20 cellular contexts compared by ENCODE assay signal in the genomic region with DNA sequence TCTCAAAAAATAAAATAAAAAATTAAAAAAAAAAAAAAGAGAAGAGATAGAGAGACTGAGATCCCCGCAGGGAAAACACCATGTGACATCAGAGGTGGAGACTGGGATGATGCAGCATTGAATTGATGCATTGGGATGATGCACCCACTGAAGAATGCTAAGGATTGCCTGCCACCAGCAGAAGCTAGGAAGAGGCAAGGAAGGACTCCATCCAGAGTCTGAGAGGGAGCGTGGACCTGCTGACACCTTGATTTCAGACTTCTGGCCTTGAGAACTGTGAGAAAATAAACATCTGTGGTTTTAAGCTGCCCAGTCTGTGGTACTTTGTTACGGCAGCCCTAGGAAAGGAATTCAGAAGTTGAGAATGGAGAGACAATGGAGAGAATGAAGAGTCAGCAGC.
A peak's percentile ranks its signal among the peaks of the same experiment; 100 is the strongest.
DNase-seq lines count a peak whose midpoint lies in the region; ATAC-seq and TF ChIP-seq lines count a peak whose summit lies in the region.
"Had no signal": no experiment of that assay in that cellular context is flagged by ENCODE, and none has a peak within 500 bp of the region (broad histone marks: within the 10 kb centered on the region; RNA-seq: fewer than 3 reads in every experiment).

No MANE protein-coding gene starts in this region.

- H3K4me3 ChIP-seq in AG09309 (ENCODE audit: control insufficient read depth, low read depth, low read length), result no peak overlapping the region
- H3K4me3 ChIP-seq in astrocyte of the spinal cord (ENCODE audit: low read depth, low read length), result no peak overlapping the region
- H3K4me3 ChIP-seq in prostate gland, result no peak overlapping the region
- H3K4me3 ChIP-seq in adrenal gland, result no peak overlapping the region
- H3K4me3 ChIP-seq: A549, hepatocyte, SJCRH30, suprapubic skin had no signal

- TF ChIP-seq POLR2A in prostate gland (IDR thresholded peaks at IDR 0.05) (no peak), adrenal gland (IDR thresholded peaks at IDR 0.05) (no peak)

- intact Hi-C loops in prostate gland (cut with DNase I) (no loop called here), adrenal gland (cut with DNase I) (no loop called here)

- DNase-seq in AG09309 (ENCODE audit: low read depth), result peak; percentile 5
- peak; percentile 38 for DNase-seq in HT1080 (ENCODE audit: low read depth)
- DNase-seq in astrocyte of the spinal cord (ENCODE audit: low read depth, low spot score), result peak; percentile 69
- DNase-seq in kidney tubule cell (ENCODE audit: low spot score), result peak; percentile 34
- no peak for DNase-seq in prostate gland (ENCODE audit: low spot score)
- DNase-seq in adrenal gland, result no peak
- no peak for DNase-seq in NCI-H2196 (lab: John Stamatoyannopoulos, UW; ENCODE audit: unreplicated experiment)
- DNase-seq: CD4-positive, alpha-beta T cell; DMS53; effector memory CD4-positive, alpha-beta T cell; OCI-M1; SJCRH30; stimulated activated CD4-positive, alpha-beta T cell treated with anti-CD3 and anti-CD28 coated beads, Interleukin-4, amount 100 ng/mL, for 4 hours; T-helper 2 cell had no signal

- H3K27ac ChIP-seq in prostate gland (no peak overlapping the region), adrenal gland (no peak overlapping the region)
- H3K27ac ChIP-seq: A549, hepatocyte, KMS-11, SJCRH30, suprapubic skin had no signal

- H3K4me1 ChIP-seq in prostate gland (replicated peaks) (no peaks in the 10 kb centered on the region), adrenal gland (replicated peaks in 1 of 2) (no peaks in the 10 kb centered on the region)
- H3K4me1 ChIP-seq: A549, SJCRH30, suprapubic skin had no signal

- no peaks in the 10 kb centered on the region for H3K27me3 ChIP-seq in prostate gland (replicated peaks; ENCODE audit: insufficient read depth)
- H3K27me3 ChIP-seq in adrenal gland, result no peaks in the 10 kb centered on the region
- H3K27me3 ChIP-seq: hepatocyte, SJCRH30, suprapubic skin had no signal

- in situ Hi-C loops in astrocyte of the spinal cord (cut with HindIII; ENCODE audit: low sequenced_read_pairs), result no loop called here

- H3K36me3 ChIP-seq in prostate gland (no peaks in the 10 kb centered on the region), adrenal gland (replicated peaks in 1 of 2) (no peaks in the 10 kb centered on the region)
- H3K36me3 ChIP-seq: SJCRH30, suprapubic skin had no signal

- ATAC-seq in HG02973 (IDR thresholded peaks at IDR 0.05; ENCODE audit: unreplicated experiment), result no peak
- ATAC-seq: A549; activated CD4-positive, CD25-positive, alpha-beta regulatory T cell treated with anti-CD3 and anti-CD28 coated beads, Interleukin-2, amount 50 U/mL, for 24 hours had no signal

- 85% methylated on average over 3 of the region's 3 CpGs for WGBS in prostate gland
- WGBS in adrenal gland, 4 donors, result 90 to 97% (median 94%) methylated on average over 3 of the region's 3 CpGs

- no peak for TF ChIP-seq CTCF in AG09309 (IDR thresholded peaks at IDR 0.05; ENCODE audit: control insufficient read depth, insufficient read depth, low read depth, low read length, missing control alignments)
- TF ChIP-seq CTCF in astrocyte of the spinal cord (IDR thresholded peaks at IDR 0.05; ENCODE audit: low read depth, low read length), result no peak
- TF ChIP-seq CTCF in prostate gland (IDR thresholded peaks at IDR 0.05), result no peak
- TF ChIP-seq CTCF in adrenal gland (IDR thresholded peaks at IDR 0.05), result no peak

- H3K9me3 ChIP-seq in prostate gland, result no peaks in the 10 kb centered on the region
- no peaks in the 10 kb centered on the region for H3K9me3 ChIP-seq in adrenal gland (replicated peaks in 1 of 3)
- H3K9me3 ChIP-seq: A549, SJCRH30, suprapubic skin had no signal

Comparison
In these comparisons a context has a peak if more than half of its experiments do, and no peak if none do; other contexts are left out.
1. DNase-seq: peak in AG09309 (single experiment), HT1080 (single experiment), astrocyte of the spinal cord (single experiment) and kidney tubule cell (single experiment); none in prostate gland (single experiment), adrenal gland (0 of 7) and NCI-H2196 (single experiment).